26 cellular contexts compared by ENCODE assay signal in the genomic region with DNA sequence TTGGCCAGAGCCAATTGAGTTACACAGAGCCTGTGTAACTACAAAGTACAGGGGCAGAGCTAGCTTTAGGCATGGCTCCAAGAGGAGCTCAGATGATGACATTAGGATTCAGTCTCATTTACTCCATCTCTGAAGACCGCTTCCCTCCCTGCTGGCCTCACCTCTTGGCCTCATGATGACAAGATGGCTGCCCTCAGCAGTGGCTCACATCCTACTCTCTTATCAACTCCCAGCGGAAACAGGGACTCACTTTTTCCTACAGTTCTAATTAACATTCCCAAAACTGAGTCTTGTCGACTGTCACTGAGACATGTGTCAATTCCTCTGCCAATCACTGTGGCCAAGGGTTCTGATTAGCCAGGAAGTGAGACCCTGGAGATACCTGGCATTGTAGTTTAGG.
"Had no signal": no experiment of that assay in that cellular context is flagged by ENCODE, and none has a peak within 500 bp of the region (broad histone marks: within the 10 kb centered on the region; RNA-seq: fewer than 3 reads in every experiment).

No MANE protein-coding gene starts in this region.

- DNase-seq: colonic mucosa; effector CD8-positive, alpha-beta T cell; foreskin fibroblast; glutamatergic neuron; hippocampal formation; left cardiac atrium; left lung; mucosa of descending colon; naive B cell; nucleus accumbens; sigmoid colon; spleen; stimulated activated CD4-positive, alpha-beta T cell treated with anti-CD3 and anti-CD28 coated beads, Interleukin-4, amount 100 ng/mL, for 4 hours; stimulated activated naive CD8-positive, alpha-beta T cell treated with anti-CD3 and anti-CD28 coated beads, Interleukin-15, Interleukin-2, amounts not matched to agents 100 U/mL and 50 U/mL, for 24 hours; substantia nigra; testis; upper lobe of left lung had no signal

- H3K36me3 ChIP-seq: colonic mucosa, heart right ventricle, left lung, neural progenitor cell, prostate gland, right atrium auricular region, sigmoid colon, spleen, tibial nerve, upper lobe of left lung had no signal

- H3K27me3 ChIP-seq: colonic mucosa, right atrium auricular region, sigmoid colon, testis, upper lobe of left lung had no signal

- H3K4me1 ChIP-seq: colonic mucosa, prostate gland, testis had no signal

- H2AFZ ChIP-seq: neural progenitor cell had no signal

- ATAC-seq: esophagus mucosa; heart right ventricle; left cardiac atrium; left lung; mucosa of descending colon; natural killer cell treated with Interleukin-12 subunit alpha and Interleukin-12 subunit beta and Interleukin-15 and Interleukin-18, amount 100 ng/mL, for 72 hours; stimulated activated memory B cell treated with anti-CD40 and anti-IgM and Interleukin-4, amounts not matched to agents 10 μg/mL and 1 μg/mL and 100 μg/mL, for 72 hours; stimulated activated naive CD8-positive, alpha-beta T cell treated with anti-CD3 and anti-CD28 coated beads, Interleukin-15, Interleukin-2, amounts not matched to agents 100 U/mL and 50 U/mL, for 24 hours had no signal

- H3K9ac ChIP-seq: neural progenitor cell had no signal

- H3K4me3 ChIP-seq: colonic mucosa, heart right ventricle, left lung, mucosa of descending colon, neural progenitor cell, prostate gland, right atrium auricular region, sigmoid colon, spleen, testis, tibial nerve, upper lobe of left lung had no signal

- H3K27ac ChIP-seq: colonic mucosa, epithelial cell of prostate, heart right ventricle, left lung, neural progenitor cell, prostate gland, right atrium auricular region, sigmoid colon, spleen, testis, tibial nerve, upper lobe of left lung had no signal

- H3K9me3 ChIP-seq: colonic mucosa, heart right ventricle, left lung, mucosa of descending colon, prostate gland, right atrium auricular region, sigmoid colon, spleen, testis, tibial nerve, upper lobe of left lung had no signal

- H3K4me2 ChIP-seq: neural progenitor cell had no signal
